Comparison of ENCODE assay signal across 11 cellular contexts in genomic region chr3:153289334-153289808, GRCh38.
A peak's percentile ranks its signal among the peaks of the same experiment; 100 is the strongest.
DNase-seq lines count a peak whose midpoint lies in the region; ATAC-seq and TF ChIP-seq lines count a peak whose summit lies in the region.
"Had no signal": no experiment of that assay in that cellular context is flagged by ENCODE, and none has a peak within 500 bp of the region (broad histone marks: within the 10 kb centered on the region; RNA-seq: fewer than 3 reads in every experiment).

No MANE protein-coding gene starts in this region.

- no peak for ATAC-seq in naive thymus-derived CD8-positive, alpha-beta T cell

- H3K27ac Mint-ChIP-seq in naive thymus-derived CD8-positive, alpha-beta T cell: peak overlapping the region in 3 of 10 donors; percentile 5 to 43 (median 19)

- peak; percentile 40 for DNase-seq in GM04504 (ENCODE audit: low read depth)
- peak; percentile 74 for DNase-seq in NB4 (ENCODE audit: low read depth)
- peak; percentile 22 for DNase-seq in dermis blood vessel endothelial cell
- no peak for DNase-seq in naive thymus-derived CD8-positive, alpha-beta T cell
- DNase-seq in RPMI8226: no peak
- no peak for DNase-seq in globus pallidus (ENCODE audit: low spot score)
- DNase-seq in NCI-H524 (lab: John Stamatoyannopoulos, UW): no peak
- DNase-seq: activated T-cell treated with anti-CD3 and anti-CD28 coated beads for 4 hours, GF-D8, NCI-H1092 treated with DMSO at 0.1 percent for 48 hours had no signal

- no peaks in the 10 kb centered on the region for H3K27me3 Mint-ChIP-seq in naive thymus-derived CD8-positive, alpha-beta T cell

- H3K4me1 Mint-ChIP-seq in naive thymus-derived CD8-positive, alpha-beta T cell: peaks cover 30 to 61% (median 56%) of the 10 kb centered on the region in 4 donors

- no peaks in the 10 kb centered on the region for H3K9me3 Mint-ChIP-seq in naive thymus-derived CD8-positive, alpha-beta T cell

- no peak overlapping the region for H3K4me3 ChIP-seq in NB4 (ENCODE audit: low read depth, low read length)
- H3K4me3 ChIP-seq: lung had no signal

- H3K4me3 Mint-ChIP-seq in naive thymus-derived CD8-positive, alpha-beta T cell: peak overlapping the region in 6 of 10 donors; percentile 1 to 56 (median 18)

- no peaks in the 10 kb centered on the region for H3K36me3 Mint-ChIP-seq in naive thymus-derived CD8-positive, alpha-beta T cell

- POLR2A ChIA-PET in naive thymus-derived CD8-positive, alpha-beta T cell (lab: Charles Lee): interaction anchor here (2.8 kb wide), 1 partner anchor 125 kb away, joined by 18 read pairs; the partner anchor contains the start of gene RAP2B

- TF ChIP-seq POLR2A in NB4 (IDR thresholded peaks at IDR 0.05; ENCODE audit: extremely low read depth, insufficient read length): no peak

- no peak for TF ChIP-seq CTCF in NB4 (IDR thresholded peaks at IDR 0.05; ENCODE audit: low read depth, low read length)

Comparison
In these comparisons a context has a peak if more than half of its experiments do, and no peak if none do; other contexts are left out.
1. DNase-seq: peak in GM04504 (single experiment), NB4 (single experiment) and dermis blood vessel endothelial cell (single experiment); none in naive thymus-derived CD8-positive, alpha-beta T cell (0 of 10), RPMI8226 (single experiment), globus pallidus (single experiment) and NCI-H524 (0 of 2).